ENCODE assay signal across 10 cellular contexts in genomic region chr1:115099693-115100050, GRCh38.
DNase-seq lines count a peak whose midpoint lies in the region; ATAC-seq and TF ChIP-seq lines count a peak whose summit lies in the region.
"Had no signal": no experiment of that assay in that cellular context is flagged by ENCODE, and none has a peak within 500 bp of the region (broad histone marks: within the 10 kb centered on the region; RNA-seq: fewer than 3 reads in every experiment).

No MANE protein-coding gene starts in this region.

- H3K4me3 Mint-ChIP-seq in stimulated activated memory B cell treated with anti-CD40 and anti-IgM and Interleukin-4, amounts not matched to agents 10 μg/mL and 1 μg/mL and 100 μg/mL, for 72 hours, result peak overlapping the region; percentile 94

- H3K36me3 Mint-ChIP-seq in stimulated activated memory B cell treated with anti-CD40 and anti-IgM and Interleukin-4, amounts not matched to agents 10 μg/mL and 1 μg/mL and 100 μg/mL, for 72 hours, result no peaks in the 10 kb centered on the region

- POLR2A ChIA-PET in RWPE1 (lab: Yijun Ruan, JAX; ENCODE audit: low non-redundant PET), result no interaction called here

- TF ChIP-seq CTCF in RWPE1 (conservative IDR thresholded peaks at IDR 0.05; ENCODE audit: low read depth), result no peak

- H3K9me3 Mint-ChIP-seq in stimulated activated memory B cell treated with anti-CD40 and anti-IgM and Interleukin-4, amounts not matched to agents 10 μg/mL and 1 μg/mL and 100 μg/mL, for 72 hours, result no peaks in the 10 kb centered on the region

- peaks cover 26% of the 10 kb centered on the region for H3K4me1 Mint-ChIP-seq in stimulated activated memory B cell treated with anti-CD40 and anti-IgM and Interleukin-4, amounts not matched to agents 10 μg/mL and 1 μg/mL and 100 μg/mL, for 72 hours

- no peak overlapping the region for H3K27ac ChIP-seq in RWPE1
- H3K27ac ChIP-seq: 22Rv1, parathyroid adenoma had no signal

- ATAC-seq in stimulated activated memory B cell treated with anti-CD40 and anti-IgM and Interleukin-4, amounts not matched to agents 10 μg/mL and 1 μg/mL and 100 μg/mL, for 72 hours, result peak; percentile 22
- no peak for ATAC-seq in HG03196 (IDR thresholded peaks at IDR 0.05; ENCODE audit: unreplicated experiment)

- peak overlapping the region; percentile 97 for H3K27ac Mint-ChIP-seq in stimulated activated memory B cell treated with anti-CD40 and anti-IgM and Interleukin-4, amounts not matched to agents 10 μg/mL and 1 μg/mL and 100 μg/mL, for 72 hours

- DNase-seq in DMS53 (lab: John Stamatoyannopoulos, UW) (peak; percentile 50), DMS53 treated with DMSO at 0.1 percent for 48 hours (lab: John Stamatoyannopoulos, UW; ENCODE audit: unreplicated experiment) (no peak), RWPE1 (ENCODE audit: low spot score) (peak; percentile 45), fibroblast of peridontal ligament (ENCODE audit: extremely low read depth) (peak; percentile 39), foreskin melanocyte (no peak), DMS153 (lab: John Stamatoyannopoulos, UW) (no peak)

- CTCF ChIA-PET in RWPE1 (lab: Yijun Ruan, JAX), result interaction anchor here (1.0 to 1.3 kb wide), 2 partner anchors 13 to 40 kb away, joined by 3 to 5 read pairs; no protein-coding TSS in a partner anchor

- no peaks in the 10 kb centered on the region for H3K27me3 Mint-ChIP-seq in stimulated activated memory B cell treated with anti-CD40 and anti-IgM and Interleukin-4, amounts not matched to agents 10 μg/mL and 1 μg/mL and 100 μg/mL, for 72 hours

Comparison
In these comparisons a context has a peak if more than half of its experiments do, and no peak if none do; other contexts are left out.
1. DNase-seq: peak in DMS53 (single experiment), RWPE1 (single experiment) and fibroblast of peridontal ligament (single experiment); none in DMS53 treated with DMSO at 0.1 percent for 48 hours (single experiment), foreskin melanocyte (single experiment) and DMS153 (single experiment).